1 cellular context compared by ENCODE assay signal in the genomic region with DNA sequence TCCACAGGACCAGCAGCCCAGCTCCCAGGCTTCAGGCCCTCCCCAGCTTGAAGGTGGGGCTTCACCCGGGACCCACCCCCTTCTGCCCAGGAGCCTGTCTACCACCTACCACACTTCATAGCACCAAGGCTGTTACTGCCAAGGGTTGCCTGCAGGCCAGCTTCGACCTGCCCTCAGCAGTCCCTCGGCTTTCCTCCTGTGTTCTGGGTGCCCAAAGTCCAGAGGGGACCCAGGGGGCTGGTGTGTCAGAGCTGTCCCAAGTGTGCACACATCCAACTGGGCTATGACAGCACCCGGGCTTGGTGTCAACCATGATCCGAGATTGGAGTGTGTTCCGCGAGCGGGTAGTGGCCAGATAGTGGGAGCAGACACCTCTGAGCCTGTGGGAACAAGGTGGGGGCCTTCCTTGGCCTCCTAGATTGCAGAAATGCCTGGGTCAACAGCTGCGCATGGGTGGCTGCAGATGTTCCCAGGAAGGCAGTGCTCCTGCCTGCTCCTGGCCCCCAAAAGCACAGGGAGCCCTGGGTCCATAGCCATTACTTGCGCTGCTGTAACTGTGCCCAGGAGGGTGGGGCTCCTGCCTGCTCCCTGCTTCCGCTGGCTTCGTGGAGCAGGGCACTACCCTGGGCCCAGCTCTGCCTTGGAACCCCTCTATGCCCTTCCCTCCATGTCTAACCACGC.
TF ChIP-seq lines count a peak whose summit lies in the region.

No MANE protein-coding gene starts in this region.

TF ChIP-seq in HepG2, 621 proteins besides CTCF, POLR2A, EP300 and RAD21 (continued from another document):
- TF ChIP-seq, protein P1, sequence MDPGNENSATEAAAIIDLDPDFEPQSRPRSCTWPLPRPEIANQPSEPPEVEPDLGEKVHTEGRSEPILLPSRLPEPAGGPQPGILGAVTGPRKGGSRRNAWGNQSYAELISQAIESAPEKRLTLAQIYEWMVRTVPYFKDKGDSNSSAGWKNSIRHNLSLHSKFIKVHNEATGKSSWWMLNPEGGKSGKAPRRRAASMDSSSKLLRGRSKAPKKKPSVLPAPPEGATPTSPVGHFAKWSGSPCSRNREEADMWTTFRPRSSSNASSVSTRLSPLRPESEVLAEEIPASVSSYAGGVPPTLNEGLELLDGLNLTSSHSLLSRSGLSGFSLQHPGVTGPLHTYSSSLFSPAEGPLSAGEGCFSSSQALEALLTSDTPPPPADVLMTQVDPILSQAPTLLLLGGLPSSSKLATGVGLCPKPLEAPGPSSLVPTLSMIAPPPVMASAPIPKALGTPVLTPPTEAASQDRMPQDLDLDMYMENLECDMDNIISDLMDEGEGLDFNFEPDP (CRISPR knock-in tag; conservative IDR thresholded peaks at IDR 0.05): no peak
- TF ChIP-seq, protein P2, sequence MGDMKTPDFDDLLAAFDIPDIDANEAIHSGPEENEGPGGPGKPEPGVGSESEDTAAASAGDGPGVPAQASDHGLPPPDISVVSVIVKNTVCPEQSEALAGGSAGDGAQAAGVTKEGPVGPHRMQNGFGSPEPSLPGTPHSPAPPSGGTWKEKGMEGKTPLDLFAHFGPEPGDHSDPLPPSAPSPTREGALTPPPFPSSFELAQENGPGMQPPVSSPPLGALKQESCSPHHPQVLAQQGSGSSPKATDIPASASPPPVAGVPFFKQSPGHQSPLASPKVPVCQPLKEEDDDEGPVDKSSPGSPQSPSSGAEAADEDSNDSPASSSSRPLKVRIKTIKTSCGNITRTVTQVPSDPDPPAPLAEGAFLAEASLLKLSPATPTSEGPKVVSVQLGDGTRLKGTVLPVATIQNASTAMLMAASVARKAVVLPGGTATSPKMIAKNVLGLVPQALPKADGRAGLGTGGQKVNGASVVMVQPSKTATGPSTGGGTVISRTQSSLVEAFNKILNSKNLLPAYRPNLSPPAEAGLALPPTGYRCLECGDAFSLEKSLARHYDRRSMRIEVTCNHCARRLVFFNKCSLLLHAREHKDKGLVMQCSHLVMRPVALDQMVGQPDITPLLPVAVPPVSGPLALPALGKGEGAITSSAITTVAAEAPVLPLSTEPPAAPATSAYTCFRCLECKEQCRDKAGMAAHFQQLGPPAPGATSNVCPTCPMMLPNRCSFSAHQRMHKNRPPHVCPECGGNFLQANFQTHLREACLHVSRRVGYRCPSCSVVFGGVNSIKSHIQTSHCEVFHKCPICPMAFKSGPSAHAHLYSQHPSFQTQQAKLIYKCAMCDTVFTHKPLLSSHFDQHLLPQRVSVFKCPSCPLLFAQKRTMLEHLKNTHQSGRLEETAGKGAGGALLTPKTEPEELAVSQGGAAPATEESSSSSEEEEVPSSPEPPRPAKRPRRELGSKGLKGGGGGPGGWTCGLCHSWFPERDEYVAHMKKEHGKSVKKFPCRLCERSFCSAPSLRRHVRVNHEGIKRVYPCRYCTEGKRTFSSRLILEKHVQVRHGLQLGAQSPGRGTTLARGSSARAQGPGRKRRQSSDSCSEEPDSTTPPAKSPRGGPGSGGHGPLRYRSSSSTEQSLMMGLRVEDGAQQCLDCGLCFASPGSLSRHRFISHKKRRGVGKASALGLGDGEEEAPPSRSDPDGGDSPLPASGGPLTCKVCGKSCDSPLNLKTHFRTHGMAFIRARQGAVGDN (CRISPR knock-in tag; IDR thresholded peaks at IDR 0.05): peak; percentile 17; the same call in 1 of the 2 replicates
- TF ChIP-seq REPIN1 (CRISPR knock-in tag; IDR thresholded peaks at IDR 0.05; ENCODE audit: borderline replicate concordance, low read depth): no peak
- TF ChIP-seq, protein P3, sequence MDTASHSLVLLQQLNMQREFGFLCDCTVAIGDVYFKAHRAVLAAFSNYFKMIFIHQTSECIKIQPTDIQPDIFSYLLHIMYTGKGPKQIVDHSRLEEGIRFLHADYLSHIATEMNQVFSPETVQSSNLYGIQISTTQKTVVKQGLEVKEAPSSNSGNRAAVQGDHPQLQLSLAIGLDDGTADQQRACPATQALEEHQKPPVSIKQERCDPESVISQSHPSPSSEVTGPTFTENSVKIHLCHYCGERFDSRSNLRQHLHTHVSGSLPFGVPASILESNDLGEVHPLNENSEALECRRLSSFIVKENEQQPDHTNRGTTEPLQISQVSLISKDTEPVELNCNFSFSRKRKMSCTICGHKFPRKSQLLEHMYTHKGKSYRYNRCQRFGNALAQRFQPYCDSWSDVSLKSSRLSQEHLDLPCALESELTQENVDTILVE (CRISPR knock-in tag; IDR thresholded peaks at IDR 0.05): no peak
- TF ChIP-seq, protein P4, sequence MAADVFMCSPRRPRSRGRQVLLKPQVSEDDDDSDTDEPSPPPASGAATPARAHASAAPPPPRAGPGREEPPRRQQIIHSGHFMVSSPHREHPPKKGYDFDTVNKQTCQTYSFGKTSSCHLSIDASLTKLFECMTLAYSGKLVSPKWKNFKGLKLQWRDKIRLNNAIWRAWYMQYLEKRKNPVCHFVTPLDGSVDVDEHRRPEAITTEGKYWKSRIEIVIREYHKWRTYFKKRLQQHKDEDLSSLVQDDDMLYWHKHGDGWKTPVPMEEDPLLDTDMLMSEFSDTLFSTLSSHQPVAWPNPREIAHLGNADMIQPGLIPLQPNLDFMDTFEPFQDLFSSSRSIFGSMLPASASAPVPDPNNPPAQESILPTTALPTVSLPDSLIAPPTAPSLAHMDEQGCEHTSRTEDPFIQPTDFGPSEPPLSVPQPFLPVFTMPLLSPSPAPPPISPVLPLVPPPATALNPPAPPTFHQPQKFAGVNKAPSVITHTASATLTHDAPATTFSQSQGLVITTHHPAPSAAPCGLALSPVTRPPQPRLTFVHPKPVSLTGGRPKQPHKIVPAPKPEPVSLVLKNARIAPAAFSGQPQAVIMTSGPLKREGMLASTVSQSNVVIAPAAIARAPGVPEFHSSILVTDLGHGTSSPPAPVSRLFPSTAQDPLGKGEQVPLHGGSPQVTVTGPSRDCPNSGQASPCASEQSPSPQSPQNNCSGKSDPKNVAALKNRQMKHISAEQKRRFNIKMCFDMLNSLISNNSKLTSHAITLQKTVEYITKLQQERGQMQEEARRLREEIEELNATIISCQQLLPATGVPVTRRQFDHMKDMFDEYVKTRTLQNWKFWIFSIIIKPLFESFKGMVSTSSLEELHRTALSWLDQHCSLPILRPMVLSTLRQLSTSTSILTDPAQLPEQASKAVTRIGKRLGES (CRISPR knock-in tag; IDR thresholded peaks at IDR 0.05; ENCODE audit: borderline replicate concordance): no peak
- no peak for TF ChIP-seq ZNF724P (CRISPR knock-in tag; IDR thresholded peaks at IDR 0.05; ENCODE audit: borderline replicate concordance)
- TF ChIP-seq, protein P5, sequence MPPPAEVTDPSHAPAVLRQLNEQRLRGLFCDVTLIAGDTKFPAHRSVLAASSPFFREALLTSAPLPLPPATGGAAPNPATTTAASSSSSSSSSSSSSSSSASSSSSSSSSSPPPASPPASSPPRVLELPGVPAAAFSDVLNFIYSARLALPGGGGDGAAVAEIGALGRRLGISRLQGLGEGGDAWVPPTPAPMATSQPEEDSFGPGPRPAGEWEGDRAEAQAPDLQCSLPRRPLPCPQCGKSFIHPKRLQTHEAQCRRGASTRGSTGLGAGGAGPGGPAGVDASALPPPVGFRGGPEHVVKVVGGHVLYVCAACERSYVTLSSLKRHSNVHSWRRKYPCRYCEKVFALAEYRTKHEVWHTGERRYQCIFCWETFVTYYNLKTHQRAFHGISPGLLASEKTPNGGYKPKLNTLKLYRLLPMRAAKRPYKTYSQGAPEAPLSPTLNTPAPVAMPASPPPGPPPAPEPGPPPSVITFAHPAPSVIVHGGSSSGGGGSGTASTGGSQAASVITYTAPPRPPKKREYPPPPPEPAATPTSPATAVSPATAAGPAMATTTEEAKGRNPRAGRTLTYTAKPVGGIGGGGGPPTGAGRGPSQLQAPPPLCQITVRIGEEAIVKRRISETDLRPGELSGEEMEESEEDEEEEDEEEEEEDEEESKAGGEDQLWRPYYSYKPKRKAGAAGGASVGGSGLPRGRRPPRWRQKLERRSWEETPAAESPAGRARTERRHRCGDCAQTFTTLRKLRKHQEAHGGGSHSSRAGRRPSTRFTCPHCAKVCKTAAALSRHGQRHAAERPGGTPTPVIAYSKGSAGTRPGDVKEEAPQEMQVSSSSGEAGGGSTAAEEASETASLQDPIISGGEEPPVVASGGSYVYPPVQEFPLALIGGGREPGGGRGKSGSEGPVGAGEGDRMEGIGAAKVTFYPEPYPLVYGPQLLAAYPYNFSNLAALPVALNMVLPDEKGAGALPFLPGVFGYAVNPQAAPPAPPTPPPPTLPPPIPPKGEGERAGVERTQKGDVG (CRISPR knock-in tag; IDR thresholded peaks at IDR 0.05; ENCODE audit: borderline replicate concordance): 0 out of 2 replicates have a peak, but pooled peaks have one; percentile 20
